ENCODE assay signal across 19 cellular contexts in the genomic region with DNA sequence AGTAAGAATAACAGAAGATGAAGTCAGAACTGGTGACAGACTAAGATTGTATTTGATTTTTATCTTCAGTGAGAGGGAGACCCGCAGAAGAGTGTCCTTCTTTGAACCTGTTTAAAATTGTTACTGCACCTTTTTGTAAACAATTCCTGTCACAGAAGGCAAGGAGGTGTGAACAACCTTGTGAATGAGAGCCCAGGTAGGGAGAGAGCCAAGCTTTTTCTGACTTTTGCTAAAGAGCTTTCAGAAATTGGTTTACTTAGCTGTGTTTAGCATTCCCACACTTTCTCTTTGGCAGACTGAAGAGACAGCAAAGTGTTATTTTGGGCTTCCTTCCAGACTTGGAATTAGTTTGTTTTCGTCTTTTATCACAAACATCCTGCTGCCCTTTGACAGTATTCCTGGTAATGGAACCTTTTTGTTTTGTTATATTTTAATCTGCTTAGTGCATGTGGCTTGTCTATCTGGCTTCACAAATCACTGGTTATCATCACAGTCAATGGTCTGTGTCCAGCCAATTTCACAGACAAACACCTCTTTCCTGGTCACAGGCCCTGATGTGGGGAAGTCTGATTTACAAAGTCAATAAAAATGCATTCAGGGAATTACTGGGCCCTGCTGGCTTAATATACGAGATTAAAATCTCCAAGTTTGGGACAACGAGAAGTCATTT.
DNase-seq lines count a peak whose midpoint lies in the region; ATAC-seq and TF ChIP-seq lines count a peak whose summit lies in the region.
"Had no signal": no experiment of that assay in that cellular context is flagged by ENCODE, and none has a peak within 500 bp of the region (broad histone marks: within the 10 kb centered on the region; RNA-seq: fewer than 3 reads in every experiment).

No MANE protein-coding gene starts in this region.

- CTCF ChIA-PET in PC-3 (lab: Charles Lee), result no interaction called here

- H3K36me3 ChIP-seq in heart left ventricle, result no peaks in the 10 kb centered on the region
- no peaks in the 10 kb centered on the region for H3K36me3 ChIP-seq in PC-3 (ENCODE audit: low read depth, low read length)
- no peaks in the 10 kb centered on the region for H3K36me3 ChIP-seq in aorta (ENCODE audit: control insufficient read depth in 1 of 2, insufficient read depth in 2 of 2, low read length in 1 of 2)

- POLR2A ChIA-PET in PC-3 (lab: Charles Lee; ENCODE audit: unreplicated experiment), result no interaction called here

- peak; percentile 47 to 69 (median 54) for ATAC-seq in heart left ventricle
- ATAC-seq in Right ventricle myocardium superior (ENCODE audit: poor library complexity), result no peak
- ATAC-seq in PC-3, result no peak
- ATAC-seq in aorta (ENCODE audit: low FRiP score), result peak; percentile 42
- ATAC-seq in HG03432 (IDR thresholded peaks at IDR 0.05; ENCODE audit: unreplicated experiment), result no peak
- ATAC-seq: body of pancreas; natural killer cell treated with Interleukin-12 subunit alpha and Interleukin-12 subunit beta and Interleukin-15 and Interleukin-18, amount 100 ng/mL, for 72 hours had no signal

- TF ChIP-seq POLR2A in heart left ventricle (IDR thresholded peaks at IDR 0.05), result no peak

- no TSS peak for BruUV-seq in PC-3 (replicated peaks; lab: Mats Ljungman, UMichigan)

- H3K27me3 ChIP-seq in heart left ventricle (peaks cover 0 to 5% (median 0%) of the 10 kb centered on the region in 9 donors), PC-3 (ENCODE audit: low read length) (no peaks in the 10 kb centered on the region), aorta (ENCODE audit: control insufficient read depth in 1 of 2, insufficient read depth in 2 of 2, low read length in 1 of 2) (no peaks in the 10 kb centered on the region)
- H3K27me3 ChIP-seq: body of pancreas had no signal

- no peak overlapping the region for H2AFZ ChIP-seq in PC-3 (ENCODE audit: low read length)

- no peak overlapping the region for H3K4me2 ChIP-seq in PC-3 (ENCODE audit: low read length)
- H3K4me2 ChIP-seq: smooth muscle cell had no signal

- WGBS in heart left ventricle, 4 donors, result 17 to 36% (median 23%) methylated on average over 4 of the region's 4 CpGs
- WGBS in aorta, 2 donors, result 6 to 7% methylated on average over 4 of the region's 4 CpGs

- H3K9me3 ChIP-seq in heart left ventricle, result no peaks in the 10 kb centered on the region
- no peaks in the 10 kb centered on the region for H3K9me3 ChIP-seq in PC-3 (ENCODE audit: low read length)
- no peaks in the 10 kb centered on the region for H3K9me3 ChIP-seq in aorta (ENCODE audit: control insufficient read depth, low read length)
- H3K9me3 ChIP-seq: body of pancreas had no signal

- H4K20me1 ChIP-seq in PC-3 (ENCODE audit: low read length), result no peaks in the 10 kb centered on the region

- H3K79me2 ChIP-seq in PC-3 (ENCODE audit: low read length), result no peaks in the 10 kb centered on the region

- H3K9me2 ChIP-seq in PC-3 (replicated peaks; ENCODE audit: low read length), result no peaks in the 10 kb centered on the region

- TF ChIP-seq CTCF in heart left ventricle (IDR thresholded peaks at IDR 0.05) (no peak), PC-3 (conservative IDR thresholded peaks at IDR 0.05; ENCODE audit: low read depth, low read length) (no peak)

- no peak overlapping the region for H3K9ac ChIP-seq in PC-3 (ENCODE audit: low read length)

- intact Hi-C loops in heart left ventricle (cut with DNase I), result no loop called here
- intact Hi-C loops in Right ventricle myocardium superior (cut with DNase I), result no loop called here
- intact Hi-C loops in PC-3 (cut with micrococcal nuclease), result no loop called here
- intact Hi-C loops in aorta (cut with DNase I), result no loop called here

- H3K4me3 ChIP-seq in heart left ventricle (no peak overlapping the region), PC-3 (ENCODE audit: low read length) (no peak overlapping the region), aorta (ENCODE audit: low read length in 2 of 2) (no peak overlapping the region)
- H3K4me3 ChIP-seq: body of pancreas, smooth muscle cell had no signal

- no peaks in the 10 kb centered on the region for H3F3A ChIP-seq in PC-3 (ENCODE audit: low read length, unreplicated experiment)

- DNase-seq in heart left ventricle (no peak), Right ventricle myocardium superior (no peak), PC-3 (no peak), left kidney (ENCODE audit: low read depth, low spot score) (peak; percentile 51), aorta (no peak), superior temporal gyrus (ENCODE audit: extremely low spot score) (no peak)
- DNase-seq in activated CD8-positive, alpha-beta memory T cell treated with anti-CD3 and anti-CD28 coated beads for 24 hours, result no peak
- DNase-seq: ACHN; body of pancreas; C1 segment of cervical spinal cord; DMS 273 treated with DMSO at 0.1 percent for 48 hours; KG1; NCI-H1930; NCI-H446 treated with DMSO at 0.1 percent for 48 hours; posterior cingulate gyrus; stimulated activated CD4-positive, alpha-beta T cell treated with anti-CD3 and anti-CD28 coated beads, Interleukin-4, amount 100 ng/mL, for 1 hour had no signal

- H3K4me1 ChIP-seq in heart left ventricle, result peaks cover 0 to 18% (median 0%) of the 10 kb centered on the region in 12 donors
- H3K4me1 ChIP-seq in PC-3 (ENCODE audit: insufficient read depth, low read length), result peaks cover 10% of the 10 kb centered on the region
- H3K4me1 ChIP-seq in aorta (ENCODE audit: control insufficient read depth in 1 of 2, insufficient read depth in 2 of 2, low read length in 2 of 2), result peaks cover 3 to 7% of the 10 kb centered on the region in 2 donors

- no peak overlapping the region for H3K27ac ChIP-seq in heart left ventricle
- H3K27ac ChIP-seq in PC-3 (ENCODE audit: low read length), result 0 out of 2 replicates have a peak overlapping the region, but pooled peaks have one; percentile 5
- H3K27ac ChIP-seq in aorta (ENCODE audit: low read depth in 1 of 2, low read length in 2 of 2), result no peak overlapping the region
- H3K27ac ChIP-seq: body of pancreas had no signal

Comparison
In these comparisons a context has a peak if more than half of its experiments do, and no peak if none do; other contexts are left out.
1. ATAC-seq: peak in heart left ventricle (4 of 4) and aorta (single experiment); none in Right ventricle myocardium superior (single experiment), PC-3 (single experiment) and HG03432 (single experiment).